Comparison of ENCODE assay signal across 1 cellular context in the genomic region with DNA sequence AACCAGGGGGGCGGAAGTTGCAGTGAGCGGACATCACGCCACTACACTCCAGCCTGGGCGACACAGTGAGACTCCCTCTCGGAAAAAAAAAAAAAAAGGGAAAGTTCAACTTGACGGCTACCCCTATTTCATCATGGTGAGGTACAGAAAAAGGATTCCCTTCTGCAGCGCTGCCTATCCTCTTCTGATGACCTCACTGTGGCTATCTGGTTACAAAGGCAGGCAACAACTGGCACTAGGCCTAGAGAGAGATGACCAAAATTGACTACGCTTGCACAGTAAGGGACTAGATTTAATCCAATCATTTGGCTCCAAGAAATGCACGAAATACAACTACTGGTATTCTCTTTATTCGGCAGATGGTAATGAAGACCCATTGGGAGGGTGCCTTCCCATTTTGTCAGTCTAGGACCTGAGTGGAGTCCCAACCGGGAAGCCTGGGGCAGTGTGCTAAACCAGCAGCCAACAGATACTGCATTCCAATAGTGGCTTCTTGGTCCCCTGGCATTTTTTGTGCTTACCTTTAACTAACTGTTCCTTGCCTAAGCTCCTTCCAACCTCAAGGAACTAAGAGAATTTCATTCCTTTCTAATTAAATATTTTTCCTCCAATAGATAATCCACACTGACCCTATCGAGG.
TF ChIP-seq lines count a peak whose summit lies in the region.

No MANE protein-coding gene starts in this region.

TF ChIP-seq in H1, 55 proteins besides CTCF, POLR2A, EP300 and RAD21:
- no peak for TF ChIP-seq NANOG (IDR thresholded peaks at IDR 0.05; ENCODE audit: insufficient read depth, low read depth, low read length, poor library complexity, severe bottlenecking)
- no peak for TF ChIP-seq CTBP2 (IDR thresholded peaks at IDR 0.05; ENCODE audit: borderline replicate concordance, insufficient read depth, insufficient read length, low read length)
- TF ChIP-seq, protein P1, sequence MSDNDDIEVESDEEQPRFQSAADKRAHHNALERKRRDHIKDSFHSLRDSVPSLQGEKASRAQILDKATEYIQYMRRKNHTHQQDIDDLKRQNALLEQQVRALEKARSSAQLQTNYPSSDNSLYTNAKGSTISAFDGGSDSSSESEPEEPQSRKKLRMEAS (IDR thresholded peaks at IDR 0.05): no peak
- TF ChIP-seq CEBPB (IDR thresholded peaks at IDR 0.05; ENCODE audit: low read depth, low read length): no peak
- no peak for TF ChIP-seq JUND (IDR thresholded peaks at IDR 0.05; ENCODE audit: low read length)
- no peak for TF ChIP-seq EGR1 (IDR thresholded peaks at IDR 0.05; ENCODE audit: borderline replicate concordance, low read depth, low read length)
- TF ChIP-seq SUZ12 (IDR thresholded peaks at IDR 0.05; ENCODE audit: low read length): no peak
- TF ChIP-seq KDM4A (IDR thresholded peaks at IDR 0.05; ENCODE audit: low read depth, low read length, severe bottlenecking): no peak
- no peak for TF ChIP-seq CREB1 (IDR thresholded peaks at IDR 0.05)
- TF ChIP-seq POU5F1 (IDR thresholded peaks at IDR 0.05; ENCODE audit: low read depth, low read length): no peak
- TF ChIP-seq JUN (IDR thresholded peaks at IDR 0.05; ENCODE audit: low read depth, low read length): no peak
- TF ChIP-seq RXRA (IDR thresholded peaks at IDR 0.05; ENCODE audit: insufficient read depth, low read depth, low read length): no peak
- TF ChIP-seq CHD2 (IDR thresholded peaks at IDR 0.05; ENCODE audit: low read length): no peak
- no peak for TF ChIP-seq EZH2 (IDR thresholded peaks at IDR 0.05; ENCODE audit: low read depth, low read length, severe bottlenecking)
- TF ChIP-seq BCL11A (IDR thresholded peaks at IDR 0.05; ENCODE audit: low read depth in 2 of 2, low read length in 2 of 2): no peak
- TF ChIP-seq NRF1 (IDR thresholded peaks at IDR 0.05; ENCODE audit: low read depth, low read length): no peak
- TF ChIP-seq SIRT6 (IDR thresholded peaks at IDR 0.05; ENCODE audit: low read length): no peak
- TF ChIP-seq TCF12 (IDR thresholded peaks at IDR 0.05; ENCODE audit: low read depth, low read length): no peak
- no peak for TF ChIP-seq SP1 (IDR thresholded peaks at IDR 0.05; ENCODE audit: low read depth, low read length)
